ENCODE assay signal across 23 cellular contexts in genomic region chrX:5752831-5753230, GRCh38.
"Had no signal": no experiment of that assay in that cellular context is flagged by ENCODE, and none has a peak within 500 bp of the region (broad histone marks: within the 10 kb centered on the region; RNA-seq: fewer than 3 reads in every experiment).

No MANE protein-coding gene starts in this region.

- H3K4me1 ChIP-seq: colonic mucosa, esophagus muscularis mucosa, esophagus squamous epithelium, foreskin keratinocyte, gastrocnemius medialis, gastroesophageal sphincter, heart left ventricle, heart right ventricle had no signal

- H3K9me3 ChIP-seq: colonic mucosa, esophagus squamous epithelium, gastrocnemius medialis, gastroesophageal sphincter had no signal

- H3K27ac ChIP-seq: colonic mucosa, coronary artery, dorsolateral prefrontal cortex, epithelial cell of prostate, esophagus muscularis mucosa, esophagus squamous epithelium, foreskin keratinocyte, gastrocnemius medialis, gastroesophageal sphincter, heart left ventricle, heart right ventricle, hepatocyte had no signal

- H3K4me3 ChIP-seq: colonic mucosa, coronary artery, dorsolateral prefrontal cortex, esophagus muscularis mucosa, esophagus squamous epithelium, gastrocnemius medialis, gastroesophageal sphincter, heart left ventricle, heart right ventricle, hepatocyte had no signal

- H3K36me3 ChIP-seq: colonic mucosa, esophagus muscularis mucosa, esophagus squamous epithelium, gastrocnemius medialis, gastroesophageal sphincter, heart left ventricle, heart right ventricle had no signal

- DNase-seq: colonic mucosa; cortex of kidney; dermis blood vessel endothelial cell; dorsolateral prefrontal cortex; effector CD4-positive, alpha-beta T cell; effector CD8-positive, alpha-beta T cell; effector memory CD4-positive, alpha-beta T cell; effector memory CD8-positive, alpha-beta T cell; endodermal cell; erythroblast; esophagus squamous epithelium; foreskin fibroblast; foreskin keratinocyte; foreskin melanocyte; gastrocnemius medialis; glutamatergic neuron; heart left ventricle; heart right ventricle had no signal

- H3K27me3 ChIP-seq: colonic mucosa, esophagus muscularis mucosa, esophagus squamous epithelium, foreskin keratinocyte, gastrocnemius medialis, gastroesophageal sphincter, heart left ventricle, heart right ventricle, hepatocyte had no signal
